In genomic region chr9:114154597-114155102, GRCh38 we compare ENCODE assay signal across 8 cellular contexts. TPM values are rescaled to one million over a fixed set of nuclear protein-coding genes. Genes with fewer than 3 reads are reported as not detected.
DNase-seq lines count a peak whose midpoint lies in the region; ATAC-seq and TF ChIP-seq lines count a peak whose summit lies in the region.

No MANE protein-coding gene starts in this region.

- no peaks in the 10 kb centered on the region for H3K36me3 Mint-ChIP-seq in brain

- H3K4me1 ChIP-seq in mesendoderm (ENCODE audit: control insufficient read depth, low read depth, low read length) (peaks cover 14% of the 10 kb centered on the region), urinary bladder (ENCODE audit: insufficient read depth) (peaks cover 3% of the 10 kb centered on the region)

- H3K9ac ChIP-seq in mesendoderm (ENCODE audit: low read length): peak overlapping the region; percentile 59

- no peaks in the 10 kb centered on the region for H3K36me3 ChIP-seq in mesendoderm (ENCODE audit: control insufficient read depth, insufficient read depth, low read length)
- no peaks in the 10 kb centered on the region for H3K36me3 ChIP-seq in urinary bladder (ENCODE audit: insufficient read depth)

- peak; percentile 5 for DNase-seq in stimulated activated CD4-positive, alpha-beta T cell treated with anti-CD3 and anti-CD28 coated beads, Interleukin-12 subunit alpha, Interleukin-12 subunit beta, amount 100 ng/mL, for 4 hours
- DNase-seq in stimulated activated CD4-positive, alpha-beta T cell treated with anti-CD3 and anti-CD28 coated beads, Interleukin-4, amount 100 ng/mL, for 4 hours: no peak
- DNase-seq in mesendoderm (no peak), DMS79 treated with DMSO at 0.1 percent for 48 hours (lab: John Stamatoyannopoulos, UW) (no peak), NCI-H2081 (lab: John Stamatoyannopoulos, UW) (no peak)

- peak overlapping the region; percentile 32 for H3K4me3 ChIP-seq in mesendoderm (ENCODE audit: low read length)
- H3K4me3 ChIP-seq in urinary bladder (ENCODE audit: low read depth, low read length): peak overlapping the region; percentile 31

- no peak for ATAC-seq in GM18873 (IDR thresholded peaks at IDR 0.05; ENCODE audit: low FRiP score, unreplicated experiment)

- H4K8ac ChIP-seq in mesendoderm (ENCODE audit: low read depth, low read length): no peak overlapping the region

- H3K4ac ChIP-seq in mesendoderm (ENCODE audit: low read depth, low read length): no peak overlapping the region

- peak overlapping the region; percentile 88 for H3K56ac ChIP-seq in mesendoderm (ENCODE audit: low read length)

- no peak overlapping the region for H2BK15ac ChIP-seq in mesendoderm (replicated peaks; ENCODE audit: low read depth)

- no CpG with 5 or more reads among the region's 23 CpGs for WGBS in mesendoderm (ENCODE audit: extremely low coverage, insufficient coverage, low lambda C conversion rate)
- whole genome bisulfite sequencing in urinary bladder: 6% methylated on average over 23 of the region's 23 CpGs

- no peak overlapping the region for H2BK5ac ChIP-seq in mesendoderm (ENCODE audit: low read length)

- H3K18ac ChIP-seq in mesendoderm (ENCODE audit: low read length): no peak overlapping the region

- peaks cover 5% of the 10 kb centered on the region for H3K27me3 ChIP-seq in mesendoderm (ENCODE audit: insufficient read depth, low read length, poor library complexity)

- peak overlapping the region; percentile 92 for H3K23ac ChIP-seq in mesendoderm (ENCODE audit: low read length)

- TF ChIP-seq CTCF in brain (conservative IDR thresholded peaks at IDR 0.05): no peak

- H3K4me3 Mint-ChIP-seq in brain: peak overlapping the region; percentile 82 to 89 (median 84)

- no peak overlapping the region for H3K27ac ChIP-seq in mesendoderm (ENCODE audit: low read depth, low read length)
- no peak overlapping the region for H3K27ac ChIP-seq in urinary bladder (ENCODE audit: low read depth)

- H3K9me3 Mint-ChIP-seq in brain: peaks cover 0 to 5% (median 0%) of the 10 kb centered on the region in 5 experiments

- H3K4me1 Mint-ChIP-seq in brain: peaks cover 49% of the 10 kb centered on the region

- peak overlapping the region; percentile 98 for H2AK5ac ChIP-seq in mesendoderm (ENCODE audit: low read length)

- H3K79me1 ChIP-seq in mesendoderm (ENCODE audit: low read length): peaks cover 11% of the 10 kb centered on the region

- H3K27ac Mint-ChIP-seq in brain: peak overlapping the region in 2 of 5 experiments; percentile 9 to 37

- H3K27me3 Mint-ChIP-seq in brain: peaks cover 55% of the 10 kb centered on the region

- H4K5ac ChIP-seq in mesendoderm (ENCODE audit: low read length): no peak overlapping the region

- no peak overlapping the region for H2BK120ac ChIP-seq in mesendoderm (ENCODE audit: low read depth, low read length)

- peaks cover 13% of the 10 kb centered on the region for H3K79me2 ChIP-seq in mesendoderm (ENCODE audit: control insufficient read depth, insufficient read depth, low read length)

- peak overlapping the region; percentile 94 for H3K4me2 ChIP-seq in mesendoderm (ENCODE audit: low read length)

RNA-seq across cellular contexts. Expression of gene COL27A1, which starts 0.7 kb away (rescaled TPM):
- 0.17 TPM for polyA plus RNA-seq in brain (ENCODE audit: insufficient read depth, low read depth, low replicate concordance)
- 13.9 TPM for polyA plus RNA-seq in mesendoderm (2013, experiment 1 of 2)
- polyA plus RNA-seq in mesendoderm (2013, experiment 2 of 2): 13.5 TPM
- total RNA-seq in urinary bladder: 21.5 TPM
- polyA plus RNA-seq in urinary bladder: 8.1 TPM

RNA-seq across cellular contexts. Expression of gene KIF12, which starts 55.6 kb away (rescaled TPM):
- polyA plus RNA-seq in brain (ENCODE audit: insufficient read depth, low read depth, low replicate concordance) (not detected), urinary bladder (0.11 TPM)
- polyA plus RNA-seq in mesendoderm (2013, experiment 1 of 2): 0.41 TPM
- polyA plus RNA-seq in mesendoderm (2013, experiment 2 of 2): 0.63 TPM
- 0.42 TPM for total RNA-seq in urinary bladder
